3 cellular contexts compared by ENCODE assay signal in genomic region chr19:7788933-7789323, GRCh38.
A peak's percentile ranks its signal among the peaks of the same experiment; 100 is the strongest.
TF ChIP-seq lines count a peak whose summit lies in the region.

No MANE protein-coding gene starts in this region.

TF ChIP-seq in GM23338, 12 proteins besides CTCF, POLR2A, EP300 and RAD21:
- TF ChIP-seq EZH2 (IDR thresholded peaks at IDR 0.05; ENCODE audit: low read depth, unreplicated experiment) (peak; percentile 26), STAT1 (IDR thresholded peaks at IDR 0.05; ENCODE audit: unreplicated experiment) (no peak)

TF ChIP-seq in GM12878, 131 proteins besides CTCF, POLR2A, EP300 and RAD21:
- TF ChIP-seq NR2C2 (IDR thresholded peaks at IDR 0.05; ENCODE audit: borderline replicate concordance, control insufficient read depth, insufficient read length, low read depth) (no peak), NR2F1 (conservative IDR thresholded peaks at IDR 0.05) (peak; percentile 30; the same call in 1 of the 2 replicates)

TF ChIP-seq in liver, 16 proteins besides CTCF, POLR2A, EP300 and RAD21:
- TF ChIP-seq RXRA (IDR thresholded peaks at IDR 0.05) (no peak), NR2F2 (IDR thresholded peaks at IDR 0.05) (peak; percentile 13)
TF ChIP-seq in liver: peak in this region for 1.
